In genomic region chr18:58321986-58322385, GRCh38 we compare ENCODE assay signal across 8 cellular contexts.
DNase-seq lines count a peak whose midpoint lies in the region; ATAC-seq, FAIRE-seq and TF ChIP-seq lines count a peak whose summit lies in the region.

No MANE protein-coding gene starts in this region.

- 21% methylated on average over 6 of the region's 6 CpGs for WGBS in hepatocyte (ENCODE audit: low lambda C conversion rate, missing lambda C conversion rate)

- TF ChIP-seq CTCF in Calu3 (IDR thresholded peaks at IDR 0.05; ENCODE audit: unreplicated experiment) (peak; percentile 54), NB4 (IDR thresholded peaks at IDR 0.05; ENCODE audit: low read depth, low read length) (peak; percentile 28), astrocyte (IDR thresholded peaks at IDR 0.05; ENCODE audit: insufficient read depth, low read depth, low read length) (peak; percentile 53), hepatocyte (IDR thresholded peaks at IDR 0.05; ENCODE audit: poor library complexity) (peak; percentile 69)

- peaks cover 30% of the 10 kb centered on the region for H3K79me2 ChIP-seq in astrocyte (ENCODE audit: insufficient read depth, low read length)
- H3K79me2 ChIP-seq in hepatocyte, result peaks cover 44% of the 10 kb centered on the region

- H3K27ac ChIP-seq in astrocyte (ENCODE audit: low read depth, low read length), result no peak overlapping the region
- peak overlapping the region; percentile 19 for H3K27ac ChIP-seq in hepatocyte

- H3K27ac Mint-ChIP-seq in Calu3 (ENCODE audit: unreplicated experiment) (peak overlapping the region; percentile 41), astrocyte (ENCODE audit: unreplicated experiment) (no peak overlapping the region)

- CTCF ChIA-PET in Calu3 (lab: Charles Lee), result interaction anchor here (0.6 to 1.5 kb wide), 18 partner anchors 11 to 690 kb away, joined by 3 to 13 read pairs (median 4); partner anchors contain the start of gene NEDD4L

- H3K9me3 ChIP-seq in astrocyte (ENCODE audit: insufficient read depth, low read depth, low read length) (no peaks in the 10 kb centered on the region), hepatocyte (ENCODE audit: low read depth) (no peaks in the 10 kb centered on the region)

- H3K27me3 ChIP-seq in astrocyte (ENCODE audit: insufficient read depth, low read length), result no peaks in the 10 kb centered on the region
- H3K27me3 ChIP-seq in hepatocyte, result no peaks in the 10 kb centered on the region

- TF ChIP-seq POLR2A in NB4 (IDR thresholded peaks at IDR 0.05; ENCODE audit: extremely low read depth, insufficient read length), result no peak

- BruUV-seq in Calu3 (replicated peaks; lab: Mats Ljungman, UMichigan), result no TSS peak

- H3K36me3 Mint-ChIP-seq in Calu3 (ENCODE audit: insufficient read depth, unreplicated experiment) (peaks cover 25% of the 10 kb centered on the region), astrocyte (ENCODE audit: low read depth, unreplicated experiment) (peaks cover 12% of the 10 kb centered on the region)

- peaks cover 26% of the 10 kb centered on the region for H3K36me3 ChIP-seq in astrocyte (ENCODE audit: insufficient read depth, low read length)
- no peaks in the 10 kb centered on the region for H3K36me3 ChIP-seq in hepatocyte (replicated peaks; ENCODE audit: insufficient read depth, low read depth)

- DNase-seq in Calu3, result peak; percentile 70
- peak; percentile 60 for DNase-seq in NB4 (ENCODE audit: low read depth)
- DNase-seq in SKM-1 treated with dmso at 0.1 percent for 144 hours (lab: John Stamatoyannopoulos, UW; ENCODE audit: unreplicated experiment), result peak; percentile 20
- peak; percentile 75 for DNase-seq in astrocyte (ENCODE audit: low read depth)
- peak; percentile 82 for DNase-seq in hepatocyte (ENCODE audit: low spot score)
- DNase-seq in stimulated activated CD4-positive, alpha-beta T cell treated with anti-CD3 and anti-CD28 coated beads, Interleukin-15, amount 100 ng/mL, for 1 hour (ENCODE audit: low read depth in 1 of 2, low spot score in 1 of 2), result peak; percentile 16 to 17
- no peak for DNase-seq in effector CD8-positive, alpha-beta T cell (lab: John Stamatoyannopoulos, UW)

- peaks cover 4% of the 10 kb centered on the region for H3K4me1 ChIP-seq in astrocyte (ENCODE audit: insufficient read depth, low read length)
- H3K4me1 ChIP-seq in hepatocyte (ENCODE audit: insufficient read depth), result peaks cover 7% of the 10 kb centered on the region

- intact Hi-C loops in Calu3 (cut with micrococcal nuclease; ENCODE audit: unreplicated experiment), result loop anchor here (5.0 kb wide), 3 partner anchors 35 to 125 kb away; no protein-coding TSS in a partner anchor

- H3K4me3 ChIP-seq in NB4 (ENCODE audit: low read depth, low read length) (no peak overlapping the region), astrocyte (ENCODE audit: insufficient read depth, low read depth, low read length) (no peak overlapping the region), hepatocyte (no peak overlapping the region)

- FAIRE-seq in astrocyte (lab: Jason Lieb, UNC), result peak; percentile 73

- peaks cover 35% of the 10 kb centered on the region for H4K20me1 ChIP-seq in astrocyte (ENCODE audit: insufficient read depth, low read length)
- peaks cover 3% of the 10 kb centered on the region for H4K20me1 ChIP-seq in hepatocyte (ENCODE audit: insufficient read depth, poor library complexity, severe bottlenecking)

- no peaks in the 10 kb centered on the region for H3K9me2 ChIP-seq in hepatocyte (replicated peaks; ENCODE audit: insufficient read depth)

- no peak overlapping the region for H3K4me3 Mint-ChIP-seq in Calu3 (ENCODE audit: low read depth, unreplicated experiment)
- H3K4me3 Mint-ChIP-seq in astrocyte (ENCODE audit: unreplicated experiment), result no peak overlapping the region

- no peaks in the 10 kb centered on the region for H3K9me3 Mint-ChIP-seq in Calu3 (ENCODE audit: low read depth, unreplicated experiment)
- no peaks in the 10 kb centered on the region for H3K9me3 Mint-ChIP-seq in astrocyte (ENCODE audit: unreplicated experiment)

- H3K27me3 Mint-ChIP-seq in Calu3 (ENCODE audit: unreplicated experiment) (no peaks in the 10 kb centered on the region), astrocyte (ENCODE audit: low read depth, unreplicated experiment) (no peaks in the 10 kb centered on the region)

- peak overlapping the region; percentile 44 for H3K9ac ChIP-seq in astrocyte (ENCODE audit: low read length)

- H3K4me2 ChIP-seq in astrocyte (ENCODE audit: low read length) (peak overlapping the region; percentile 53), hepatocyte (peak overlapping the region; percentile 11)

- H3K4me1 Mint-ChIP-seq in Calu3 (ENCODE audit: low read depth, unreplicated experiment) (peaks cover 37% of the 10 kb centered on the region), astrocyte (ENCODE audit: low read depth, unreplicated experiment) (peaks cover 11% of the 10 kb centered on the region)

- H2AFZ ChIP-seq in astrocyte (ENCODE audit: low read depth, low read length), result no peak overlapping the region
- no peak overlapping the region for H2AFZ ChIP-seq in hepatocyte

- ATAC-seq in GM21576 (IDR thresholded peaks at IDR 0.05; ENCODE audit: unreplicated experiment), result peak; percentile 85
